ENCODE assay signal across 15 cellular contexts in the genomic region with DNA sequence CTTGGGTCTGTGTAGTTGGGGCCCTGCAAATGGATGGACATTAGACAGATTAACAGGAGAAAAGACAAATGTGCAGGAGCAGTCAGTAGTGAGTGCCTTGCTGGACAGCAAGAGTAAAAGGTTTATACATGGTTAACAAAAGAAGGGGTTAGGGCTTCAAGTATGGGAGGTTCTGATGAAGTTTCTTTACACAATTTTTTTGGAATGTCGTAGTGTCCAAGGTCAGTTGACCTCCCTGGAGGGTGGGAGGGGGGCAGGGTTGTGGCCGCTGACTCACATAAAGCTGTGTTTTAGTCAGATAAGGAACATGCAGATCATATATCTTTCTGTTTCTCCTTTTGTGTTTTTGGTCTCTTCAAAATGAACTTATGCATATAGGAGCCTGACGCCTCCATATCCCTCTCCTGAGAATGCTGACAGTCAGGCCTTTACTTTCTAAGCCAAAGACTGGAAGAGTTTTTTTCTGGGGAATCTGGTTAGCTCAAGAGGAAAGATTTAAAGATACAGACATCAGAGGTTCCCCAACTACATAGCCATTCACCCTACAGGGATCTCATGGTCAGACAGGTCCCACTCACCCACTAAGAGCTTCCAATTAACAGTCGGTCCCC.
A peak's percentile ranks its signal among the peaks of the same experiment; 100 is the strongest.
DNase-seq lines count a peak whose midpoint lies in the region; ATAC-seq and TF ChIP-seq lines count a peak whose summit lies in the region.
"Had no signal": no experiment of that assay in that cellular context is flagged by ENCODE, and none has a peak within 500 bp of the region (broad histone marks: within the 10 kb centered on the region; RNA-seq: fewer than 3 reads in every experiment).

No MANE protein-coding gene starts in this region.

- H3K4me1 ChIP-seq in mammary epithelial cell (ENCODE audit: insufficient read depth, low read length) = peaks cover 37% of the 10 kb centered on the region

- dilution Hi-C loops in mammary epithelial cell (cut with HindIII; ENCODE audit: low sequenced_read_pairs) = no loop called here

- no peaks in the 10 kb centered on the region for H3K36me3 ChIP-seq in mammary epithelial cell (ENCODE audit: insufficient read depth, low read length)

- H3K4me3 ChIP-seq in mammary epithelial cell (replicated peaks in 1 of 3; ENCODE audit: insufficient read depth in 1 of 3, low read depth in 2 of 3, low read length in 3 of 3) = no peak overlapping the region
- H3K4me3 ChIP-seq: coronary artery had no signal

- H3K4me2 ChIP-seq in mammary epithelial cell (ENCODE audit: insufficient read depth, low read depth, low read length) = no peak overlapping the region

- intact Hi-C loops in mammary epithelial cell (cut with micrococcal nuclease) = no loop called here

- no peaks in the 10 kb centered on the region for H4K20me1 ChIP-seq in mammary epithelial cell (ENCODE audit: insufficient read depth, low read length)

- 94% methylated on average over 4 of the region's 4 CpGs for WGBS in mammary epithelial cell (ENCODE audit: low coverage, missing lambda C conversion rate)

- H3K9me3 ChIP-seq in mammary epithelial cell (replicated peaks; ENCODE audit: insufficient read depth, low read length) = peaks cover 3% of the 10 kb centered on the region

- BruUV-seq in mammary epithelial cell (replicated peaks; lab: Mats Ljungman, UMichigan) = no TSS peak

- in situ Hi-C loops in mammary epithelial cell (cut with MboI; ENCODE audit: low sequenced_read_pairs in 2 of 2) = no loop called here

- no peak for TF ChIP-seq CTCF in mammary epithelial cell (conservative IDR thresholded peaks at IDR 0.05 in 1 of 2, IDR thresholded peaks at IDR 0.05 in 1 of 2; ENCODE audit: extremely low read depth in 1 of 2, insufficient read depth in 1 of 2, low read depth in 1 of 2, low read length in 2 of 2)

- DNase-seq in CD1c-positive myeloid dendritic cell (ENCODE audit: extremely low spot score) = peak; percentile 78
- peak; percentile 87 for DNase-seq in M059J (ENCODE audit: low read depth)
- DNase-seq in mammary epithelial cell = peak; percentile 31
- DNase-seq in myocyte (ENCODE audit: low read depth) = peak; percentile 40
- DNase-seq in stimulated activated naive CD4-positive, alpha-beta T cell treated with Interleukin-2 at 50 U/mL for 16 hours (lab: John Stamatoyannopoulos, UW) = no peak
- DNase-seq in COLO668 (lab: John Stamatoyannopoulos, UW; ENCODE audit: unreplicated experiment) = no peak
- DNase-seq: activated CD4-positive, alpha-beta T cell treated with anti-CD3 and anti-CD28 coated beads, Interleukin-2, amount 10 ng/mL, durations not matched to agents 24 days and 14 days; activated gamma-delta T cell; CD8-positive, alpha-beta T cell; hippocampal formation; NCI-H446; SIG-M5 had no signal

- no peak overlapping the region for H3K27ac ChIP-seq in mammary epithelial cell (ENCODE audit: insufficient read depth, low read depth, low read length)
- H3K27ac ChIP-seq: coronary artery had no signal

- no peaks in the 10 kb centered on the region for H3K27me3 ChIP-seq in mammary epithelial cell (ENCODE audit: insufficient read depth, low read length)

- H3K79me2 ChIP-seq in mammary epithelial cell (ENCODE audit: insufficient read depth, low read length) = no peaks in the 10 kb centered on the region

- CTCF ChIA-PET in mammary epithelial cell (lab: Charles Lee; ENCODE audit: low non-redundant PET) = interaction anchor here (0.7 kb wide), 1 partner anchor 135 kb away, joined by 3 read pairs; no protein-coding TSS in a partner anchor

- no peak overlapping the region for H3K9ac ChIP-seq in mammary epithelial cell (ENCODE audit: insufficient read depth, low read length)

- ATAC-seq in GM21360 (IDR thresholded peaks at IDR 0.05; ENCODE audit: unreplicated experiment) (no peak), HG02938 (IDR thresholded peaks at IDR 0.05; ENCODE audit: unreplicated experiment) (no peak)
- ATAC-seq: CD8-positive, alpha-beta T cell had no signal

- H2AFZ ChIP-seq in mammary epithelial cell (ENCODE audit: low read depth, low read length) = no peak overlapping the region

Comparison
In these comparisons a context has a peak if more than half of its experiments do, and no peak if none do; other contexts are left out.
1. DNase-seq: peak in CD1c-positive myeloid dendritic cell (single experiment), M059J (single experiment), mammary epithelial cell (single experiment) and myocyte (single experiment); none in stimulated activated naive CD4-positive, alpha-beta T cell treated with Interleukin-2 at 50 U/mL for 16 hours (single experiment) and COLO668 (single experiment).